ENCODE assay signal across 1 cellular context in the genomic region with DNA sequence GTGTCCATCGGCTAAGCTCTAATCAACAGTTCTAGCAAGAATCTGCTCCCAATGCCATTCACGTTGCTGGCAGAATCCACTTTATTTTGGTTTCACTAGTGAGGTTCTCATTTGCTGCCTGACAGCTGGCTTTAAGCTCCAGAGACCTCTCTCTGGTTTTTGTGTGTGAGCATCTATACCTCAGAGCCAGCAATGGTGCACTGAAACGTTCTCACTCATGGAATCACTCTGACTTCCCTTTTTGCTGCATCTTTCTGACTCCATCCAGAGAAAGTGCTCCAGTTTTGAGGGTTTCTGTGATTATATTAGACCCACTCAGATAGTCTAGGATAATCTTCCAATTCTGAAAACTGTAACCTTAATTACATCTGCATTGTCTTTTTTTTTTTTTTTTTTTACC.
TF ChIP-seq lines count a peak whose summit lies in the region.

No MANE protein-coding gene starts in this region.

TF ChIP-seq in GM12878, 131 proteins besides CTCF, POLR2A, EP300 and RAD21 (continued from another document):
- peak; percentile 64; the same call in 1 of the 2 replicates for TF ChIP-seq BCL11A (IDR thresholded peaks at IDR 0.05; ENCODE audit: low read depth, low read length)
- TF ChIP-seq, protein P1, sequence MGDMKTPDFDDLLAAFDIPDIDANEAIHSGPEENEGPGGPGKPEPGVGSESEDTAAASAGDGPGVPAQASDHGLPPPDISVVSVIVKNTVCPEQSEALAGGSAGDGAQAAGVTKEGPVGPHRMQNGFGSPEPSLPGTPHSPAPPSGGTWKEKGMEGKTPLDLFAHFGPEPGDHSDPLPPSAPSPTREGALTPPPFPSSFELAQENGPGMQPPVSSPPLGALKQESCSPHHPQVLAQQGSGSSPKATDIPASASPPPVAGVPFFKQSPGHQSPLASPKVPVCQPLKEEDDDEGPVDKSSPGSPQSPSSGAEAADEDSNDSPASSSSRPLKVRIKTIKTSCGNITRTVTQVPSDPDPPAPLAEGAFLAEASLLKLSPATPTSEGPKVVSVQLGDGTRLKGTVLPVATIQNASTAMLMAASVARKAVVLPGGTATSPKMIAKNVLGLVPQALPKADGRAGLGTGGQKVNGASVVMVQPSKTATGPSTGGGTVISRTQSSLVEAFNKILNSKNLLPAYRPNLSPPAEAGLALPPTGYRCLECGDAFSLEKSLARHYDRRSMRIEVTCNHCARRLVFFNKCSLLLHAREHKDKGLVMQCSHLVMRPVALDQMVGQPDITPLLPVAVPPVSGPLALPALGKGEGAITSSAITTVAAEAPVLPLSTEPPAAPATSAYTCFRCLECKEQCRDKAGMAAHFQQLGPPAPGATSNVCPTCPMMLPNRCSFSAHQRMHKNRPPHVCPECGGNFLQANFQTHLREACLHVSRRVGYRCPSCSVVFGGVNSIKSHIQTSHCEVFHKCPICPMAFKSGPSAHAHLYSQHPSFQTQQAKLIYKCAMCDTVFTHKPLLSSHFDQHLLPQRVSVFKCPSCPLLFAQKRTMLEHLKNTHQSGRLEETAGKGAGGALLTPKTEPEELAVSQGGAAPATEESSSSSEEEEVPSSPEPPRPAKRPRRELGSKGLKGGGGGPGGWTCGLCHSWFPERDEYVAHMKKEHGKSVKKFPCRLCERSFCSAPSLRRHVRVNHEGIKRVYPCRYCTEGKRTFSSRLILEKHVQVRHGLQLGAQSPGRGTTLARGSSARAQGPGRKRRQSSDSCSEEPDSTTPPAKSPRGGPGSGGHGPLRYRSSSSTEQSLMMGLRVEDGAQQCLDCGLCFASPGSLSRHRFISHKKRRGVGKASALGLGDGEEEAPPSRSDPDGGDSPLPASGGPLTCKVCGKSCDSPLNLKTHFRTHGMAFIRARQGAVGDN (IDR thresholded peaks at IDR 0.05) = no peak
- TF ChIP-seq RBBP5 (conservative IDR thresholded peaks at IDR 0.05) = no peak
- TF ChIP-seq IKZF1 (conservative IDR thresholded peaks at IDR 0.05) = peak; percentile 44
- 0 out of 2 replicates have a peak, but pooled peaks have one; percentile 15 for TF ChIP-seq PAX5 (IDR thresholded peaks at IDR 0.05; ENCODE audit: borderline replicate concordance, low read depth, low read length)
